In the genomic region with DNA sequence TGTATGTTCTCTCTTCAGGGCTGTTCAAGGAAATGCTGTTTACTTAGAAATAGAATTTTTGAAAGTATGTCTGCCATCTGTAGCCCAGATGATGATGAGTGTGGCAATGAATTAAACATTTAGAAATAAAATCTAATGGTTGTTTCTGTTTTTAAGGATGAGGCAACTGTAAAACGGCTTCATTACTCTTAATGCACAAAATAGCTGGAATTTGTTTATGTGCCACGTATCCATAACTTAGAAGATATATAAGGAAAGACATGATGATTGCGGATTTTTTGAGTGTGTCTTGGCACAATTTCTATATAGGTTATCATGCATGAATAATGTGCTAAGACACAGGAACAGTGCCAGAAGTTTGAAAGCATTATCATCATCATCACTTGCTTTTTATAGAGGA, we compare ENCODE assay signal across 20 cellular contexts.
A peak's percentile ranks its signal among the peaks of the same experiment; 100 is the strongest.
DNase-seq lines count a peak whose midpoint lies in the region; ATAC-seq and TF ChIP-seq lines count a peak whose summit lies in the region.
"Had no signal": no experiment of that assay in that cellular context is flagged by ENCODE, and none has a peak within 500 bp of the region (broad histone marks: within the 10 kb centered on the region; RNA-seq: fewer than 3 reads in every experiment).

No MANE protein-coding gene starts in this region.

- WGBS in hepatocyte (ENCODE audit: low lambda C conversion rate, missing lambda C conversion rate) = 47% methylated on average over 3 of the region's 3 CpGs

- peak overlapping the region; percentile 48 for H3K4me2 ChIP-seq in hepatocyte

- H3K4me1 ChIP-seq in hepatocyte (ENCODE audit: insufficient read depth) = no peaks in the 10 kb centered on the region
- no peaks in the 10 kb centered on the region for H3K4me1 ChIP-seq in Peyer's patch

- peak overlapping the region in 2 of 5 experiments; percentile 31 to 57 for H3K4me3 Mint-ChIP-seq in brain
- H3K4me3 Mint-ChIP-seq: B cell; CD8-positive, alpha-beta memory T cell had no signal

- no peak for ATAC-seq in HG03108 (IDR thresholded peaks at IDR 0.05; ENCODE audit: unreplicated experiment)
- ATAC-seq in GM18519 (IDR thresholded peaks at IDR 0.05; ENCODE audit: low FRiP score, unreplicated experiment) = no peak

- no peaks in the 10 kb centered on the region for H3K36me3 Mint-ChIP-seq in brain
- H3K36me3 Mint-ChIP-seq: CD8-positive, alpha-beta memory T cell had no signal

- peaks cover 10% of the 10 kb centered on the region for H3K4me1 Mint-ChIP-seq in brain
- H3K4me1 Mint-ChIP-seq: B cell; CD8-positive, alpha-beta memory T cell had no signal

- H3K79me2 ChIP-seq in hepatocyte = no peaks in the 10 kb centered on the region

- no peaks in the 10 kb centered on the region for H3K9me2 ChIP-seq in hepatocyte (replicated peaks; ENCODE audit: insufficient read depth)

- H3K27ac ChIP-seq in hepatocyte = no peak overlapping the region
- H3K27ac ChIP-seq in Peyer's patch = no peak overlapping the region
- H3K27ac ChIP-seq: C4-2B, HL-60, RWPE1 had no signal

- H2AFZ ChIP-seq in hepatocyte = no peak overlapping the region

- DNase-seq in HS-5 (ENCODE audit: low read depth) = peak; percentile 20
- DNase-seq in hepatocyte (ENCODE audit: low spot score) = no peak
- DNase-seq in Peyer's patch = no peak
- no peak for DNase-seq in NCI-H187 treated with DMSO at 0.1 percent for 48 hours (lab: John Stamatoyannopoulos, UW)
- DNase-seq: CD8-positive, alpha-beta memory T cell; DMS53; GOT3; NCI-H1092 treated with DMSO at 0.1 percent for 48 hours; NCI-H1930; NCI-H2107; SHP77; T-helper 1 cell had no signal

- H3K4me3 ChIP-seq in hepatocyte (no peak overlapping the region), Peyer's patch (no peak overlapping the region)
- H3K4me3 ChIP-seq: HAP-1 had no signal

- H4K20me1 ChIP-seq in hepatocyte (ENCODE audit: insufficient read depth, poor library complexity, severe bottlenecking) = no peaks in the 10 kb centered on the region

- H3K27me3 ChIP-seq in hepatocyte = no peaks in the 10 kb centered on the region
- H3K27me3 ChIP-seq in Peyer's patch = no peaks in the 10 kb centered on the region

- TF ChIP-seq POLR2A in Peyer's patch (IDR thresholded peaks at IDR 0.05) = no peak

- TF ChIP-seq CTCF in brain (conservative IDR thresholded peaks at IDR 0.05) (no peak), hepatocyte (IDR thresholded peaks at IDR 0.05; ENCODE audit: poor library complexity) (no peak), Peyer's patch (IDR thresholded peaks at IDR 0.05) (no peak)

- no peaks in the 10 kb centered on the region for H3K27me3 Mint-ChIP-seq in brain

- H3K9me3 ChIP-seq in hepatocyte (ENCODE audit: low read depth) (no peaks in the 10 kb centered on the region), Peyer's patch (no peaks in the 10 kb centered on the region)
- H3K9me3 ChIP-seq: HAP-1 had no signal

- H3K9me3 Mint-ChIP-seq in brain = no peaks in the 10 kb centered on the region
- H3K9me3 Mint-ChIP-seq: CD8-positive, alpha-beta memory T cell had no signal

- H3K36me3 ChIP-seq in hepatocyte (replicated peaks; ENCODE audit: insufficient read depth, low read depth) = no peaks in the 10 kb centered on the region
- no peaks in the 10 kb centered on the region for H3K36me3 ChIP-seq in Peyer's patch
- H3K36me3 ChIP-seq: HAP-1 had no signal

- H3K27ac Mint-ChIP-seq in brain = peak overlapping the region in 3 of 5 experiments; percentile 39 to 86 (median 41)
- H3K27ac Mint-ChIP-seq: B cell; CD8-positive, alpha-beta memory T cell had no signal
